Comparison of ENCODE assay signal across 1 cellular context in genomic region chr2:240876475-240877251, GRCh38.
TF ChIP-seq lines count a peak whose summit lies in the region.

No MANE protein-coding gene starts in this region.

TF ChIP-seq in HepG2, 621 proteins besides CTCF, POLR2A, EP300 and RAD21 (continued from another document and continues in another):
- 0 out of 2 replicates have a peak, but pooled peaks have one; percentile 38 for TF ChIP-seq AFF4 (CRISPR knock-in tag; IDR thresholded peaks at IDR 0.05)
- no peak for TF ChIP-seq PRPF4 (IDR thresholded peaks at IDR 0.05; ENCODE audit: low read depth, low read length, poor library complexity, severe bottlenecking)
- TF ChIP-seq PBX3 (CRISPR knock-in tag; IDR thresholded peaks at IDR 0.05; ENCODE audit: borderline replicate concordance) = no peak
- TF ChIP-seq ZNF747 (CRISPR knock-in tag; IDR thresholded peaks at IDR 0.05; ENCODE audit: borderline replicate concordance) = no peak; the same call in 1 of the 2 replicates
- TF ChIP-seq ZNF33B (CRISPR knock-in tag; IDR thresholded peaks at IDR 0.05) = peak; percentile 88
- TF ChIP-seq NFE2L2 (IDR thresholded peaks at IDR 0.05; ENCODE audit: low read length) = 0 out of 2 replicates have a peak, but pooled peaks have one; percentile 1
- no peak for TF ChIP-seq ZNF160 (CRISPR knock-in tag; IDR thresholded peaks at IDR 0.05)
- peak; percentile 98 for TF ChIP-seq HNF1B (CRISPR knock-in tag; IDR thresholded peaks at IDR 0.05)
- TF ChIP-seq ETV6 (CRISPR knock-in tag; conservative IDR thresholded peaks at IDR 0.05) = no peak
- TF ChIP-seq ZNF331 (CRISPR knock-in tag; IDR thresholded peaks at IDR 0.05) = peak; percentile 91
- peak; percentile 82; the same call in 1 of the 2 replicates for TF ChIP-seq TBX2 (CRISPR knock-in tag; IDR thresholded peaks at IDR 0.05; ENCODE audit: borderline replicate concordance)
- no peak; the same call in 1 of the 2 replicates for TF ChIP-seq SOX13 (IDR thresholded peaks at IDR 0.05)
- TF ChIP-seq SOX13 (CRISPR knock-in tag; conservative IDR thresholded peaks at IDR 0.05 in 1 of 2, IDR thresholded peaks at IDR 0.05 in 1 of 2) = peak in 1 of 2 experiments; percentile 71; a peak in 2 of 4 replicates
- TF ChIP-seq ZNF468 (CRISPR knock-in tag; IDR thresholded peaks at IDR 0.05) = no peak; the same call in 1 of the 2 replicates
- no peak for TF ChIP-seq U2AF2 (IDR thresholded peaks at IDR 0.05; ENCODE audit: low read depth, low read length)
- TF ChIP-seq ZNF20 (CRISPR knock-in tag; IDR thresholded peaks at IDR 0.05) = no peak
- peak; percentile 97 for TF ChIP-seq DMAP1 (CRISPR knock-in tag; IDR thresholded peaks at IDR 0.05)
- peak; percentile 23; the same call in 1 of the 2 replicates for TF ChIP-seq HOXA9 (CRISPR knock-in tag; IDR thresholded peaks at IDR 0.05; ENCODE audit: borderline replicate concordance)
- TF ChIP-seq PRDM15 (CRISPR knock-in tag; IDR thresholded peaks at IDR 0.05) = no peak
- no peak; the same call in 1 of the 2 replicates for TF ChIP-seq RERE (CRISPR knock-in tag; IDR thresholded peaks at IDR 0.05; ENCODE audit: low read depth)
- TF ChIP-seq ZSCAN21 (CRISPR knock-in tag; IDR thresholded peaks at IDR 0.05; ENCODE audit: borderline replicate concordance) = peak; percentile 75; the same call in 1 of the 2 replicates
- TF ChIP-seq CREB1 (IDR thresholded peaks at IDR 0.05) = no peak
- no peak for TF ChIP-seq CREB1 (CRISPR knock-in tag; IDR thresholded peaks at IDR 0.05)
- TF ChIP-seq GPBP1L1 (CRISPR knock-in tag; IDR thresholded peaks at IDR 0.05) = no peak
- TF ChIP-seq ZNF737 (CRISPR knock-in tag; IDR thresholded peaks at IDR 0.05; ENCODE audit: borderline replicate concordance) = no peak
- 0 out of 2 replicates have a peak, but pooled peaks have one; percentile 23 for TF ChIP-seq ZNF564 (CRISPR knock-in tag; IDR thresholded peaks at IDR 0.05)
- TF ChIP-seq ZBTB44 (CRISPR knock-in tag; IDR thresholded peaks at IDR 0.05) = peak; percentile 90
- no peak; the same call in 1 of the 2 replicates for TF ChIP-seq CENPBD1 (CRISPR knock-in tag; IDR thresholded peaks at IDR 0.05; ENCODE audit: borderline replicate concordance, low read depth)
- TF ChIP-seq ERF (CRISPR knock-in tag; IDR thresholded peaks at IDR 0.05) = peak; percentile 97
- TF ChIP-seq THAP8 (CRISPR knock-in tag; IDR thresholded peaks at IDR 0.05; ENCODE audit: borderline replicate concordance) = no peak
- no peak for TF ChIP-seq FOXK2 (IDR thresholded peaks at IDR 0.05)
